ENCODE assay signal across 24 cellular contexts in genomic region chr4:184169225-184169867, GRCh38. TPM values are rescaled to one million over a fixed set of nuclear protein-coding genes. Genes with fewer than 3 reads are reported as not detected.
DNase-seq lines count a peak whose midpoint lies in the region; ATAC-seq and TF ChIP-seq lines count a peak whose summit lies in the region.
"Had no signal": no experiment of that assay in that cellular context is flagged by ENCODE, and none has a peak within 500 bp of the region (broad histone marks: within the 10 kb centered on the region; RNA-seq: fewer than 3 reads in every experiment).

No MANE protein-coding gene starts in this region.

- H3K27me3 ChIP-seq in cardiac muscle cell (peaks cover 6% of the 10 kb centered on the region), right atrium auricular region (no peaks in the 10 kb centered on the region), neural progenitor cell (peaks cover 57% of the 10 kb centered on the region), testis (no peaks in the 10 kb centered on the region)
- H3K27me3 ChIP-seq: Peyer's patch, SJCRH30 had no signal

- H3K36me3 Mint-ChIP-seq in chondrocyte (ENCODE audit: low read depth): no peaks in the 10 kb centered on the region
- no peaks in the 10 kb centered on the region for H3K36me3 Mint-ChIP-seq in neural progenitor cell
- H3K36me3 Mint-ChIP-seq: CD4-positive, alpha-beta memory T cell had no signal

- H3K4me3 Mint-ChIP-seq in chondrocyte (ENCODE audit: unreplicated experiment): no peak overlapping the region
- no peak overlapping the region for H3K4me3 Mint-ChIP-seq in neural progenitor cell
- H3K4me3 Mint-ChIP-seq: CD4-positive, alpha-beta memory T cell had no signal

- H3K27ac Mint-ChIP-seq in chondrocyte (ENCODE audit: unreplicated experiment) (peak overlapping the region; percentile 18), neural progenitor cell (peak overlapping the region; percentile 59)
- H3K27ac Mint-ChIP-seq: CD4-positive, alpha-beta memory T cell had no signal

- peak in 1 of 2 donors; percentile 51 for DNase-seq in cardiac muscle cell (ENCODE audit: low read depth in 1 of 2, low spot score in 1 of 2)
- no peak for DNase-seq in right atrium auricular region (ENCODE audit: low spot score)
- no peak for DNase-seq in chondrocyte (ENCODE audit: low spot score)
- no peak for DNase-seq in neural progenitor cell (ENCODE audit: low spot score)
- no peak for DNase-seq in testis
- no peak for DNase-seq in DMS79 treated with DMSO at 0.1 percent for 48 hours (lab: John Stamatoyannopoulos, UW)
- DNase-seq in SHP77 (lab: John Stamatoyannopoulos, UW): no peak
- DNase-seq: Caco-2; CD4-positive, alpha-beta memory T cell; HCEC 1CT; KG1; NCI-H1694; NCI-H2081; NCI-H2171; NCI-H524 treated with DMSO at 0.1 percent for 48 hours; NCI-H82; Peyer's patch had no signal

- H3K27ac ChIP-seq in cardiac muscle cell: peak overlapping the region; percentile 27
- no peak overlapping the region for H3K27ac ChIP-seq in right atrium auricular region
- H3K27ac ChIP-seq in neural progenitor cell: no peak overlapping the region
- H3K27ac ChIP-seq in testis: peak overlapping the region; percentile 51 to 83
- H3K27ac ChIP-seq: 22Rv1; BLaER1 treated with 17β-estradiol and CSF1 and Interleukin-3, amounts not matched to agents 10 nM and 100 nM; HL-60; Peyer's patch; SJCRH30 had no signal

- TF ChIP-seq CTCF in cardiac muscle cell (IDR thresholded peaks at IDR 0.05; ENCODE audit: low read depth, low read length) (no peak), right atrium auricular region (IDR thresholded peaks at IDR 0.05) (no peak), chondrocyte (IDR thresholded peaks at IDR 0.05) (no peak), neural progenitor cell (IDR thresholded peaks at IDR 0.05) (no peak), testis (IDR thresholded peaks at IDR 0.05) (no peak)

- H3K4me1 Mint-ChIP-seq in chondrocyte (ENCODE audit: low read depth) (peaks cover 15% of the 10 kb centered on the region), neural progenitor cell (peaks cover 28% of the 10 kb centered on the region)

- H3K4me1 ChIP-seq in cardiac muscle cell (ENCODE audit: low read depth): no peaks in the 10 kb centered on the region
- peaks cover 0 to 8% of the 10 kb centered on the region in 2 donors for H3K4me1 ChIP-seq in right atrium auricular region
- peaks cover 6% of the 10 kb centered on the region for H3K4me1 ChIP-seq in neural progenitor cell
- H3K4me1 ChIP-seq in testis: peaks cover 6% of the 10 kb centered on the region
- H3K4me1 ChIP-seq: SJCRH30 had no signal

- intact Hi-C loops in testis (cut with DNase I; ENCODE audit: low total_unique reads): loop anchor here (5.0 kb wide), 1 partner anchor 332 kb away; no protein-coding TSS in a partner anchor

- H3K36me3 ChIP-seq in cardiac muscle cell (no peaks in the 10 kb centered on the region), right atrium auricular region (no peaks in the 10 kb centered on the region), neural progenitor cell (no peaks in the 10 kb centered on the region), testis (ENCODE audit: low read depth, missing control alignments) (no peaks in the 10 kb centered on the region)
- H3K36me3 ChIP-seq: BLaER1 treated with 17β-estradiol and CSF1 and Interleukin-3, amounts not matched to agents 10 nM and 100 nM; Peyer's patch; SJCRH30 had no signal

- H3K4me3 ChIP-seq in cardiac muscle cell (no peak overlapping the region), right atrium auricular region (no peak overlapping the region), neural progenitor cell (no peak overlapping the region), testis (peak overlapping the region in 1 of 2 donors; percentile 8)
- H3K4me3 ChIP-seq: BLaER1 treated with 17β-estradiol and CSF1 and Interleukin-3, amounts not matched to agents 10 nM and 100 nM; Peyer's patch; SJCRH30 had no signal

- no peak overlapping the region for H3K9ac ChIP-seq in neural progenitor cell
- H3K9ac ChIP-seq: BLaER1 treated with 17β-estradiol and CSF1 and Interleukin-3, amounts not matched to agents 10 nM and 100 nM had no signal

- TF ChIP-seq POLR2A in testis (IDR thresholded peaks at IDR 0.05): no peak

- H3K27me3 Mint-ChIP-seq in chondrocyte (ENCODE audit: low read depth) (peaks cover 23% of the 10 kb centered on the region), neural progenitor cell (ENCODE audit: insufficient read depth, low read depth) (peaks cover 8% of the 10 kb centered on the region)

- H3F3A ChIP-seq in neural progenitor cell (ENCODE audit: low read depth): peaks cover 14% of the 10 kb centered on the region

- no peaks in the 10 kb centered on the region for H3K79me2 ChIP-seq in neural progenitor cell (ENCODE audit: low read depth)

- 74 to 80% methylated on average over 16 to 17 of the region's 17 CpGs for WGBS in testis, 2 donors

- H3K9me3 ChIP-seq in cardiac muscle cell (ENCODE audit: low read depth): no peaks in the 10 kb centered on the region
- no peaks in the 10 kb centered on the region for H3K9me3 ChIP-seq in right atrium auricular region
- H3K9me3 ChIP-seq in neural progenitor cell (ENCODE audit: low read depth): no peaks in the 10 kb centered on the region
- no peaks in the 10 kb centered on the region for H3K9me3 ChIP-seq in testis
- H3K9me3 ChIP-seq: BLaER1 treated with 17β-estradiol and CSF1 and Interleukin-3, amounts not matched to agents 10 nM and 100 nM; Caco-2; Peyer's patch; SJCRH30 had no signal

- no peak for ATAC-seq in GM19463 (IDR thresholded peaks at IDR 0.05; ENCODE audit: unreplicated experiment)

- no peaks in the 10 kb centered on the region for H4K20me1 ChIP-seq in neural progenitor cell (ENCODE audit: low read depth)
- H4K20me1 ChIP-seq: BLaER1 treated with 17β-estradiol and CSF1 and Interleukin-3, amounts not matched to agents 10 nM and 100 nM had no signal

- H3K9me3 Mint-ChIP-seq in chondrocyte (ENCODE audit: low read depth) (no peaks in the 10 kb centered on the region), neural progenitor cell (no peaks in the 10 kb centered on the region)
- H3K9me3 Mint-ChIP-seq: CD4-positive, alpha-beta memory T cell had no signal

- H3K4me2 ChIP-seq in neural progenitor cell: no peak overlapping the region

- H2AFZ ChIP-seq in neural progenitor cell (replicated peaks): no peak overlapping the region

RNA-seq across cellular contexts. Expression of gene ENPP6, which starts 48.3 kb away (rescaled TPM):
- total RNA-seq in cardiac muscle cell: not detected in 2 replicates
- not detected in 2 replicates for polyA plus RNA-seq in cardiac muscle cell
- not detected for total RNA-seq in right atrium auricular region
- not detected in 3 replicates for total RNA-seq in chondrocyte
- not detected in 2 replicates for total RNA-seq in neural progenitor cell (ENCODE audit: low replicate concordance)
- total RNA-seq in testis: 1 to 10 TPM; 2.0 to 3.5 TPM
- 4.9 TPM for polyA plus RNA-seq in testis (ENCODE audit: insufficient read depth, low read depth, low replicate concordance)
- total RNA-seq: Caco-2; CD4-positive, alpha-beta memory T cell; HT-29; OCI-LY7; SJCRH30 had no signal
- polyA plus RNA-seq: CD4-positive, alpha-beta memory T cell had no signal

Comparison
In these comparisons a context has a peak if more than half of its experiments do, and no peak if none do; other contexts are left out.
1. H3K27ac ChIP-seq: peak in cardiac muscle cell (single experiment) and testis (2 of 2); none in right atrium auricular region (0 of 2) and neural progenitor cell (single experiment).